33 cellular contexts compared by ENCODE assay signal in genomic region chr2:226601881-226602280, GRCh38.
DNase-seq lines count a peak whose midpoint lies in the region; ATAC-seq and TF ChIP-seq lines count a peak whose summit lies in the region.
"Had no signal": no experiment of that assay in that cellular context is flagged by ENCODE, and none has a peak within 500 bp of the region (broad histone marks: within the 10 kb centered on the region; RNA-seq: fewer than 3 reads in every experiment).

No MANE protein-coding gene starts in this region.

- no peaks in the 10 kb centered on the region for H3K9me3 Mint-ChIP-seq in activated naive CD8-positive, alpha-beta T cell treated with anti-CD3 and anti-CD28 coated beads, Interleukin-2, amount 50 U/mL, for 24 hours
- H3K9me3 Mint-ChIP-seq in activated naive CD8-positive, alpha-beta T cell treated with anti-CD3 and anti-CD28 coated beads for 36 hours, result no peaks in the 10 kb centered on the region
- H3K9me3 Mint-ChIP-seq: activated CD8-positive, alpha-beta T cell treated with anti-CD3 and anti-CD28 coated beads for 36 hours; activated T-helper 1 cell treated with anti-CD3 and anti-CD28 coated beads, Interleukin-12 subunit alpha, Interleukin-12 subunit beta, Interleukin-2, Interleukin-4 antibody, amounts not matched to agents 30 ng/mL and 10 ng/mL and 1 ng/mL, durations not matched to agents 14 hours and 24 hours and 36 hours; dendritic cell treated with granulocyte-macrophage colony-stimulating factor and Interleukin-4, amounts not matched to agents 40 ng/mL and 50 ng/mL, for 4 days; naive thymus-derived CD8-positive, alpha-beta T cell; T-helper 2 cell treated with Interferon-gamma antibody and Interleukin-4, amounts not matched to agents 5 μg/mL and 100 μg/mL, for 36 hours had no signal

- no peak overlapping the region for H3K27ac Mint-ChIP-seq in activated naive CD8-positive, alpha-beta T cell treated with anti-CD3 and anti-CD28 coated beads, Interleukin-2, amount 50 U/mL, for 24 hours
- H3K27ac Mint-ChIP-seq in activated naive CD8-positive, alpha-beta T cell treated with anti-CD3 and anti-CD28 coated beads for 36 hours, result no peak overlapping the region
- H3K27ac Mint-ChIP-seq: activated CD8-positive, alpha-beta T cell treated with anti-CD3 and anti-CD28 coated beads for 36 hours; activated T-helper 1 cell treated with anti-CD3 and anti-CD28 coated beads, Interleukin-12 subunit alpha, Interleukin-12 subunit beta, Interleukin-2, Interleukin-4 antibody, amounts not matched to agents 30 ng/mL and 10 ng/mL and 1 ng/mL, durations not matched to agents 14 hours and 24 hours and 36 hours; CD4-positive, CD25-positive, alpha-beta regulatory T cell; dendritic cell treated with granulocyte-macrophage colony-stimulating factor and Interleukin-4, amounts not matched to agents 40 ng/mL and 50 ng/mL, for 4 days; naive thymus-derived CD8-positive, alpha-beta T cell; T-helper 2 cell treated with Interferon-gamma antibody and Interleukin-4, amounts not matched to agents 5 μg/mL and 100 μg/mL, for 36 hours had no signal

- H3K4me3 Mint-ChIP-seq in activated naive CD8-positive, alpha-beta T cell treated with anti-CD3 and anti-CD28 coated beads, Interleukin-2, amount 50 U/mL, for 24 hours, result no peak overlapping the region
- H3K4me3 Mint-ChIP-seq in activated naive CD8-positive, alpha-beta T cell treated with anti-CD3 and anti-CD28 coated beads for 36 hours, result no peak overlapping the region
- H3K4me3 Mint-ChIP-seq: activated CD8-positive, alpha-beta T cell treated with anti-CD3 and anti-CD28 coated beads for 36 hours; activated T-helper 1 cell treated with anti-CD3 and anti-CD28 coated beads, Interleukin-12 subunit alpha, Interleukin-12 subunit beta, Interleukin-2, Interleukin-4 antibody, amounts not matched to agents 30 ng/mL and 10 ng/mL and 1 ng/mL, durations not matched to agents 14 hours and 24 hours and 36 hours; CD4-positive, CD25-positive, alpha-beta regulatory T cell; dendritic cell treated with granulocyte-macrophage colony-stimulating factor and Interleukin-4, amounts not matched to agents 40 ng/mL and 50 ng/mL, for 4 days; naive thymus-derived CD8-positive, alpha-beta T cell; T-helper 2 cell treated with Interferon-gamma antibody and Interleukin-4, amounts not matched to agents 5 μg/mL and 100 μg/mL, for 36 hours had no signal

- H3K4me3 ChIP-seq in adipocyte (ENCODE audit: low read length) (no peak overlapping the region), right atrium auricular region (no peak overlapping the region)
- H3K4me3 ChIP-seq: cardiac muscle cell, gastrocnemius medialis, lower lobe of right lung, MG63, skin epidermis had no signal

- H3K27ac ChIP-seq in right atrium auricular region, result no peak overlapping the region
- H3K27ac ChIP-seq: 22Rv1, cardiac muscle cell, lower lobe of right lung, skin epidermis had no signal

- no peak for TF ChIP-seq CTCF in right atrium auricular region (IDR thresholded peaks at IDR 0.05)

- H3K36me3 Mint-ChIP-seq in activated naive CD8-positive, alpha-beta T cell treated with anti-CD3 and anti-CD28 coated beads, Interleukin-2, amount 50 U/mL, for 24 hours (ENCODE audit: low read depth), result no peaks in the 10 kb centered on the region
- H3K36me3 Mint-ChIP-seq in activated naive CD8-positive, alpha-beta T cell treated with anti-CD3 and anti-CD28 coated beads for 36 hours, result no peaks in the 10 kb centered on the region
- H3K36me3 Mint-ChIP-seq: CD4-positive, CD25-positive, alpha-beta regulatory T cell; naive thymus-derived CD8-positive, alpha-beta T cell had no signal

- peaks cover 4% of the 10 kb centered on the region for H3K4me1 Mint-ChIP-seq in activated naive CD8-positive, alpha-beta T cell treated with anti-CD3 and anti-CD28 coated beads, Interleukin-2, amount 50 U/mL, for 24 hours
- H3K4me1 Mint-ChIP-seq in activated naive CD8-positive, alpha-beta T cell treated with anti-CD3 and anti-CD28 coated beads for 36 hours, result peaks cover 1% of the 10 kb centered on the region
- H3K4me1 Mint-ChIP-seq: CD4-positive, CD25-positive, alpha-beta regulatory T cell; naive thymus-derived CD8-positive, alpha-beta T cell had no signal

- no peak overlapping the region for H3K9ac ChIP-seq in adipocyte (ENCODE audit: low read length)

- peaks cover 8% of the 10 kb centered on the region for H3K4me1 ChIP-seq in adipocyte (ENCODE audit: control insufficient read depth, insufficient read depth, low read length)
- no peaks in the 10 kb centered on the region for H3K4me1 ChIP-seq in right atrium auricular region
- H3K4me1 ChIP-seq: lower lobe of right lung had no signal

- H3K36me3 ChIP-seq in adipocyte (ENCODE audit: control insufficient read depth, insufficient read depth, low read length, severe bottlenecking) (no peaks in the 10 kb centered on the region), right atrium auricular region (no peaks in the 10 kb centered on the region)
- H3K36me3 ChIP-seq: cardiac muscle cell, gastrocnemius medialis, lower lobe of right lung, MG63 had no signal

- no peak for DNase-seq in activated naive CD8-positive, alpha-beta T cell treated with anti-CD3 and anti-CD28 coated beads, Interleukin-2, amount 50 U/mL, for 24 hours
- no peak for DNase-seq in activated naive CD8-positive, alpha-beta T cell treated with anti-CD3 and anti-CD28 coated beads for 36 hours
- DNase-seq in adipocyte (ENCODE audit: low read depth) (peak; percentile 46), fibroblast of peridontal ligament (ENCODE audit: extremely low read depth) (peak; percentile 75), stromal cell of bone marrow (ENCODE audit: low read depth) (peak; percentile 16), right atrium auricular region (ENCODE audit: low spot score) (no peak), DMS 273 (lab: John Stamatoyannopoulos, UW; ENCODE audit: unreplicated experiment) (no peak)
- DNase-seq: activated CD8-positive, alpha-beta memory T cell treated with anti-CD3 and anti-CD28 coated beads, Interleukin-2, amount 50 U/mL, for 48 hours; activated CD8-positive, alpha-beta T cell treated with anti-CD3 and anti-CD28 coated beads for 36 hours; activated naive CD4-positive, alpha-beta T cell treated with anti-CD3 and anti-CD28 coated beads, Interleukin-2, amount 50 U/mL, for 16 hours; anterior cingulate cortex; CD4-positive, CD25-positive, alpha-beta regulatory T cell; erythroblast; gastrocnemius medialis; GOT3; KG1; lower lobe of right lung; MG63; naive thymus-derived CD8-positive, alpha-beta T cell; NCI-H1417; NCI-H2029 treated with DMSO at 0.1 percent for 48 hours; NCI-H526; NK-92 treated with Interleukin-12 subunit alpha and Interleukin-12 subunit beta, amount 100 ng/mL, for 24 hours; PC-3; Right ventricle myocardium superior; stimulated activated naive CD4-positive, alpha-beta T cell had no signal

- no peaks in the 10 kb centered on the region for H3K9me3 ChIP-seq in adipocyte (ENCODE audit: control insufficient read depth, low read length)
- H3K9me3 ChIP-seq in right atrium auricular region, result no peaks in the 10 kb centered on the region
- H3K9me3 ChIP-seq: gastrocnemius medialis, lower lobe of right lung, MG63 had no signal

- peak; percentile 20 for ATAC-seq in activated naive CD8-positive, alpha-beta T cell treated with anti-CD3 and anti-CD28 coated beads, Interleukin-2, amount 50 U/mL, for 24 hours
- no peak for ATAC-seq in GM19452 (IDR thresholded peaks at IDR 0.05; ENCODE audit: unreplicated experiment)
- ATAC-seq: activated CD8-positive, alpha-beta T cell treated with anti-CD3 and anti-CD28 coated beads for 36 hours; gastrocnemius medialis; lower lobe of right lung; naive thymus-derived CD8-positive, alpha-beta T cell; PC-3 had no signal

- H3K27me3 ChIP-seq in adipocyte (replicated peaks; ENCODE audit: control insufficient read depth, insufficient read depth, low read length) (no peaks in the 10 kb centered on the region), right atrium auricular region (no peaks in the 10 kb centered on the region)
- H3K27me3 ChIP-seq: cardiac muscle cell, gastrocnemius medialis, MG63 had no signal

- peaks cover 16% of the 10 kb centered on the region for H3K27me3 Mint-ChIP-seq in activated naive CD8-positive, alpha-beta T cell treated with anti-CD3 and anti-CD28 coated beads, Interleukin-2, amount 50 U/mL, for 24 hours
- H3K27me3 Mint-ChIP-seq in activated naive CD8-positive, alpha-beta T cell treated with anti-CD3 and anti-CD28 coated beads for 36 hours, result peaks cover 45% of the 10 kb centered on the region
- H3K27me3 Mint-ChIP-seq: dendritic cell treated with granulocyte-macrophage colony-stimulating factor and Interleukin-4, amounts not matched to agents 40 ng/mL and 50 ng/mL, for 4 days had no signal

Comparison
In these comparisons a context has a peak if more than half of its experiments do, and no peak if none do; other contexts are left out.
1. DNase-seq: peak in adipocyte (single experiment), fibroblast of peridontal ligament (single experiment) and stromal cell of bone marrow (single experiment); none in activated naive CD8-positive, alpha-beta T cell treated with anti-CD3 and anti-CD28 coated beads, Interleukin-2, amount 50 U/mL, for 24 hours (single experiment), activated naive CD8-positive, alpha-beta T cell treated with anti-CD3 and anti-CD28 coated beads for 36 hours (single experiment), right atrium auricular region (single experiment) and DMS 273 (single experiment).